ENCODE assay signal across 8 cellular contexts in the genomic region with DNA sequence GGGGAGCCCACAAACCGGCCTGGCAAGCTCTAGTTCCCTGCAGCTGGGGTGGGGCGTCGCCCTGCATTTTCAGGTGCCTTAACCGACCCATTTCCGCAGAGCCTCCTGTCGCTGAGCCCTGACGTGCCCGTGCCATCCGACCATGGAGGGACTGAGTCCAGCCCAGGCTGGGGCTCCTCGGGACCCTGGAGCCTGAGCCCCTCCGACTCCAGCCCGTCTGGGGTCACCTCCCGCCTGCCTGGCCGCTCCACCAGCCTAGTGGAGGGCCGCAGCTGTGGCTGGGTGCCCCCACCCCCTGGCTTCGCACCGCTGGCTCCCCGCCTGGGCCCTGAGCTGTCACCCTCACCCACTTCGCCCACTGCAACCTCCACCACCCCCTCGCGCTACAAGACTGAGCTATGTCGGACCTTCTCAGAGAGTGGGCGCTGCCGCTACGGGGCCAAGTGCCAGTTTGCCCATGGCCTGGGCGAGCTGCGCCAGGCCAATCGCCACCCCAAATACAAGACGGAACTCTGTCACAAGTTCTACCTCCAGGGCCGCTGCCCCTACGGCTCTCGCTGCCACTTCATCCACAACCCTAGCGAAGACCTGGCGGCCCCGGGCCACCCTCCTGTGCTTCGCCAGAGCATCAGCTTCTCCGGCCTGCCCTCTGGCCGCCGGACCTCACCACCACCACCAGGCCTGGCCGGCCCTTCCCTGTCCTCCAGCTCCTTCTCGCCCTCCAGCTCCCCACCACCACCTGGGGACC. TPM values are rescaled to one million over a fixed set of nuclear protein-coding genes. Genes with fewer than 3 reads are reported as not detected.
DNase-seq lines count a peak whose midpoint lies in the region; ATAC-seq and TF ChIP-seq lines count a peak whose summit lies in the region.

No MANE protein-coding gene starts in this region.

- TF ChIP-seq POLR2A in esophagus squamous epithelium (IDR thresholded peaks at IDR 0.05): peak in 3 of 4 donors; percentile 48 to 81 (median 52)

- H3K9me3 ChIP-seq in esophagus squamous epithelium: no peaks in the 10 kb centered on the region

- H3K27me3 Mint-ChIP-seq in nephron progenitor cell (ENCODE audit: low read depth, poor library complexity): peaks cover 11% of the 10 kb centered on the region

- H3K36me3 Mint-ChIP-seq in nephron progenitor cell (ENCODE audit: low read depth): no peaks in the 10 kb centered on the region

- TF ChIP-seq CTCF in esophagus squamous epithelium (IDR thresholded peaks at IDR 0.05) (peak in 1 of 6 experiments; percentile 7), nephron progenitor cell (IDR thresholded peaks at IDR 0.05) (no peak)

- peak overlapping the region; percentile 99 for H3K27ac ChIP-seq in esophagus squamous epithelium

- H3K9me3 Mint-ChIP-seq in nephron progenitor cell: no peaks in the 10 kb centered on the region

- peaks cover 61% of the 10 kb centered on the region for H3K4me1 Mint-ChIP-seq in nephron progenitor cell

- intact Hi-C loops in esophagus squamous epithelium (cut with DNase I): no loop called here

- peaks cover 31 to 63% (median 44%) of the 10 kb centered on the region in 3 donors for H3K4me1 ChIP-seq in esophagus squamous epithelium

- H3K4me3 Mint-ChIP-seq in nephron progenitor cell: peak overlapping the region; percentile 89

- peaks cover 11 to 21% (median 19%) of the 10 kb centered on the region in 3 donors for H3K36me3 ChIP-seq in esophagus squamous epithelium

- DNase-seq in stimulated activated CD4-positive, alpha-beta T cell treated with anti-CD3 and anti-CD28 coated beads, Interleukin-1b, Interleukin-23, amount 100 ng/mL, for 48 hours: peak; percentile 60
- DNase-seq in stimulated activated CD4-positive, alpha-beta T cell treated with anti-CD3 and anti-CD28 coated beads, Interleukin-2, amount 100 ng/mL, for 48 hours: no peak
- DNase-seq in activated CD8-positive, alpha-beta memory T cell treated with anti-CD3 and anti-CD28 coated beads, Interleukin-2, amount 50 U/mL, for 48 hours: peak; percentile 80
- DNase-seq in esophagus squamous epithelium (lab: John Stamatoyannopoulos, UW) (no peak), nephron progenitor cell (no peak), NCI-H2029 (lab: John Stamatoyannopoulos, UW) (no peak), pons (ENCODE audit: low spot score) (no peak)

- H3K4me3 ChIP-seq in esophagus squamous epithelium: peak overlapping the region; percentile 76 to 90 (median 79)

- H3K27me3 ChIP-seq in esophagus squamous epithelium: no peaks in the 10 kb centered on the region

- WGBS in esophagus squamous epithelium, 2 donors: 7 to 10% methylated on average over 11 to 13 of the region's 41 CpGs

- no peak for ATAC-seq in HG03520 (IDR thresholded peaks at IDR 0.05; ENCODE audit: unreplicated experiment)

- H3K27ac Mint-ChIP-seq in nephron progenitor cell: no peak overlapping the region

RNA-seq across cellular contexts. Expression of a gene that starts 1.2 kb away (rescaled TPM):
- total RNA-seq in esophagus squamous epithelium: 100 to 1,000 TPM in 3 of 4 donors, 10 to 100 TPM in 1; 72.1 to 230 (median 121) TPM

RNA-seq across cellular contexts. Expression of a gene that starts 4.7 kb away (rescaled TPM):
- total RNA-seq in esophagus squamous epithelium: 1 to 10 TPM; 4.8 to 9.3 (median 7.6) TPM

RNA-seq across cellular contexts. Expression of a gene that starts 16.6 kb away (rescaled TPM):
- 10 to 100 TPM; 11.8 to 20.1 (median 16.5) TPM for total RNA-seq in esophagus squamous epithelium

RNA-seq across cellular contexts. Expression of a gene that starts 16.9 kb away (rescaled TPM):
- 10 to 100 TPM; 35.4 to 53.6 (median 38.1) TPM for total RNA-seq in esophagus squamous epithelium

RNA-seq across cellular contexts. Expression of a gene that starts 27.9 kb away (rescaled TPM):
- total RNA-seq in esophagus squamous epithelium: 1,000 to 10,000 TPM in 3 of 4 donors, 100 to 1,000 TPM in 1; 509 to 2,477 (median 1,257) TPM

Comparison
In these comparisons a context has a peak if more than half of its experiments do, and no peak if none do; other contexts are left out.
1. DNase-seq: peak in stimulated activated CD4-positive, alpha-beta T cell treated with anti-CD3 and anti-CD28 coated beads, Interleukin-1b, Interleukin-23, amount 100 ng/mL, for 48 hours (single experiment) and activated CD8-positive, alpha-beta memory T cell treated with anti-CD3 and anti-CD28 coated beads, Interleukin-2, amount 50 U/mL, for 48 hours (single experiment); none in stimulated activated CD4-positive, alpha-beta T cell treated with anti-CD3 and anti-CD28 coated beads, Interleukin-2, amount 100 ng/mL, for 48 hours (0 of 2), esophagus squamous epithelium (single experiment), nephron progenitor cell (single experiment), NCI-H2029 (single experiment) and pons (single experiment).